8 cellular contexts compared by ENCODE assay signal in the genomic region with DNA sequence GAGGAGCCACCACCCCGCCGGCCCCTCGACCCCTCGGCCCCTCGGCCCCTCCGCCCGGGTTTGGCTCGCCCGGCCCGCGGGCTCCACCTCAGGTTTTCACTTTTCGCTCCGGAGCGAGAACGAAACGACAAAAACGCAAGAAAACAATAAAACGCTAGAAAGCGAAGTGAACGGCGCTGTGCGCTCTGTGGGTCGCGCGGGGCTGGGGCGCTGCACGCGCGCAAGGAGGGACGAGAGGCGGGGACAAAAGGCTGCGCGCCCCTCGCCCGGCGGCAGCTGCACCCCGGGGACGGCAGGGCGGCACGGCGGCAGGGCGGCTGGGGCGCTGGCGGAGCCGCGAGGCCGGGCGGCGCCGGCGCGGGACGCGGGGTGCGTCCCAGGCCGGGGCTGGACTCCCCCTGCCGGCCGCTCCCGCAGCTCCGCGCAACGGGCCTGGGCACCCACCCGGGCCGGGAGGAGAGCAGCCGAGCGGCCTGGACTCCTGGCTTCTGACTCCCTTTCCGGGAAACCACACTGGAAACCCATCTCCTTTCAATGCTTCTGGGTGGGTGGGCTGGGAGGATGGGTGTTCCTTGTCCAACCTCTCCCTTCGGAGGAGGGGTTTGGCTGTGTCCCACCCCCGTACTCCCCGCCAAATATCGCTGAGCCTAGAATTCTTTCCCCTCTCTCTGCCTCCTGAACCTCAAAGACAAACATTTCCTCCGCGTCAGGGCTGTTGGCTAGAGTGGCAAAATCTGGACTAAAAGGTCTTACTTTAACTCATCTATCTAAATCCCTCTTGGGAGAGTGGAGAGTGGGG. TPM values are rescaled to one million over a fixed set of nuclear protein-coding genes. Genes with fewer than 3 reads are reported as not detected.
A peak's percentile ranks its signal among the peaks of the same experiment; 100 is the strongest.
DNase-seq lines count a peak whose midpoint lies in the region; ATAC-seq and TF ChIP-seq lines count a peak whose summit lies in the region.

No MANE protein-coding gene starts in this region.

- H3K27ac ChIP-seq in WERI-Rb-1: peak overlapping the region; percentile 39
- H3K27ac ChIP-seq in esophagus (ENCODE audit: low read depth in 2 of 2, low read length in 1 of 2): peak overlapping the region; percentile 86
- peak overlapping the region in 1 of 2 donors; percentile 59 for H3K27ac ChIP-seq in mucosa of rectum (ENCODE audit: low read depth in 2 of 2, low read length in 2 of 2)

- H3K4me3 ChIP-seq in WERI-Rb-1 (ENCODE audit: low read depth, low read length) (peak overlapping the region; percentile 91), esophagus (ENCODE audit: low read depth in 1 of 2, low read length in 2 of 2) (peak overlapping the region; percentile 49 to 63), mucosa of rectum (ENCODE audit: low read length in 2 of 2) (peak overlapping the region; percentile 54 to 55)

- no peaks in the 10 kb centered on the region for H3K9me3 ChIP-seq in WERI-Rb-1 (ENCODE audit: severe bottlenecking)
- H3K9me3 ChIP-seq in esophagus (ENCODE audit: control insufficient read depth in 2 of 2, insufficient read depth in 1 of 2, low read depth in 1 of 2, low read length in 1 of 2): no peaks in the 10 kb centered on the region
- no peaks in the 10 kb centered on the region for H3K9me3 ChIP-seq in mucosa of rectum (ENCODE audit: control insufficient read depth in 2 of 2, low read length in 2 of 2)

- H3K27me3 ChIP-seq in WERI-Rb-1 (ENCODE audit: insufficient read depth, low read depth, severe bottlenecking) (peaks cover 8% of the 10 kb centered on the region), esophagus (ENCODE audit: control insufficient read depth in 1 of 2, insufficient read depth in 2 of 2, low read length in 2 of 2) (peaks cover 0 to 7% of the 10 kb centered on the region in 2 donors), mucosa of rectum (ENCODE audit: control insufficient read depth in 2 of 2, insufficient read depth in 2 of 2, low read length in 2 of 2) (peaks cover 54 to 60% of the 10 kb centered on the region in 2 donors)

- DNase-seq in activated CD4-positive, alpha-beta T cell treated with anti-CD3 and anti-CD28 coated beads for 1 hour: peak; percentile 10
- DNase-seq in activated CD4-positive, alpha-beta T cell treated with anti-CD3 and anti-CD28 coated beads, Interleukin-2, amount 50 U/mL, for 4 hours: no peak
- DNase-seq in KBM-7 (peak; percentile 43), WERI-Rb-1 (peak; percentile 74), ureter (ENCODE audit: low spot score) (peak; percentile 71)

- no peak for ATAC-seq in HG02623 (IDR thresholded peaks at IDR 0.05; ENCODE audit: unreplicated experiment)

- in situ Hi-C loops in KBM-7 (cut with MboI; ENCODE audit: low pct_unique_long_range_greater_than_20kb, low sequenced_read_pairs): loop anchor here (25.0 kb wide), 2 partner anchors 153 to 428 kb away; no protein-coding TSS in a partner anchor

- TF ChIP-seq CTCF in WERI-Rb-1 (IDR thresholded peaks at IDR 0.05; ENCODE audit: low read depth, low read length): peak; percentile 85

- H3K4me1 ChIP-seq in esophagus (ENCODE audit: control insufficient read depth in 2 of 2, insufficient read depth in 2 of 2, low read length in 1 of 2) (peaks cover under 1 to 4% of the 10 kb centered on the region in 2 donors), mucosa of rectum (ENCODE audit: control insufficient read depth in 2 of 2, insufficient read depth in 2 of 2, low read length in 2 of 2) (peaks cover 31% of the 10 kb centered on the region in 2 donors)

- H3K36me3 ChIP-seq in WERI-Rb-1: no peaks in the 10 kb centered on the region; the same call in 1 of the 2 replicates
- no peaks in the 10 kb centered on the region for H3K36me3 ChIP-seq in esophagus (ENCODE audit: control insufficient read depth in 2 of 2, insufficient read depth in 2 of 2, low read length in 1 of 2)
- no peaks in the 10 kb centered on the region for H3K36me3 ChIP-seq in mucosa of rectum (ENCODE audit: control insufficient read depth in 2 of 2, insufficient read depth in 2 of 2, low read length in 2 of 2)

- WGBS in esophagus, 2 donors: 1% methylated on average over 64 to 73 of the region's 73 CpGs

- no peak overlapping the region for H3K9ac ChIP-seq in mucosa of rectum (ENCODE audit: low read depth in 1 of 2, low read length in 2 of 2)

RNA-seq across cellular contexts. Expression of gene TBX2, which starts 9.9 kb away (rescaled TPM):
- polyA plus RNA-seq in esophagus: 1 to 10 TPM; 5.6 to 6.2 TPM
- 266 TPM for total RNA-seq in ureter

RNA-seq across cellular contexts. Expression of gene TBX4, which starts 42.7 kb away (rescaled TPM):
- under 1 TPM in 1 of 2 donors, not detected in 1; 0.01 TPM for polyA plus RNA-seq in esophagus
- not detected for total RNA-seq in ureter

Comparison
In these comparisons a context has a peak if more than half of its experiments do, and no peak if none do; other contexts are left out.
1. DNase-seq: peak in activated CD4-positive, alpha-beta T cell treated with anti-CD3 and anti-CD28 coated beads for 1 hour (single experiment), KBM-7 (single experiment), WERI-Rb-1 (single experiment) and ureter (single experiment); none in activated CD4-positive, alpha-beta T cell treated with anti-CD3 and anti-CD28 coated beads, Interleukin-2, amount 50 U/mL, for 4 hours (0 of 2).
2. Peak in every context shown above with its lines, with median percentiles within 50 percentile points of each other: H3K4me3 ChIP-seq.